In genomic region chr9:7403839-7404238, GRCh38 we compare ENCODE assay signal across 20 cellular contexts.
A peak's percentile ranks its signal among the peaks of the same experiment; 100 is the strongest.
DNase-seq lines count a peak whose midpoint lies in the region; ATAC-seq, FAIRE-seq and TF ChIP-seq lines count a peak whose summit lies in the region.
"Had no signal": no experiment of that assay in that cellular context is flagged by ENCODE, and none has a peak within 500 bp of the region (broad histone marks: within the 10 kb centered on the region; RNA-seq: fewer than 3 reads in every experiment).

No MANE protein-coding gene starts in this region.

- no peaks in the 10 kb centered on the region for H3K79me2 ChIP-seq in Loucy (ENCODE audit: insufficient read depth, low read length)

- peak; percentile 44 for ATAC-seq in left ventricle myocardium superior
- ATAC-seq in activated naive CD4-positive, alpha-beta T cell treated with anti-CD3 and anti-CD28 coated beads, Interleukin-2, amount 50 U/mL, for 72 hours = no peak
- ATAC-seq: HCT116 had no signal

- H3K36me3 ChIP-seq in right atrium auricular region (no peaks in the 10 kb centered on the region), Loucy (ENCODE audit: insufficient read depth, low read length) (no peaks in the 10 kb centered on the region), bronchial epithelial cell (ENCODE audit: control insufficient read depth, insufficient read depth, low read length) (no peaks in the 10 kb centered on the region)

- H3K4me3 ChIP-seq in right atrium auricular region (no peak overlapping the region), Loucy (ENCODE audit: low read length, poor library complexity, severe bottlenecking) (no peak overlapping the region), bronchial epithelial cell (ENCODE audit: low read depth, low read length) (no peak overlapping the region)
- H3K4me3 ChIP-seq: GM23248 had no signal

- no peaks in the 10 kb centered on the region for H3K9me3 Mint-ChIP-seq in activated naive CD4-positive, alpha-beta T cell treated with anti-CD3 and anti-CD28 coated beads, Interleukin-2, amount 50 U/mL, for 72 hours

- H2AFZ ChIP-seq in Loucy (ENCODE audit: low read length) = peak overlapping the region; percentile 62; the same call in 1 of the 2 replicates
- H2AFZ ChIP-seq: GM23248 had no signal

- FAIRE-seq in bronchial epithelial cell (lab: Jason Lieb, UNC) = peak; percentile 23
- FAIRE-seq: G401.6 had no signal

- H3K4me1 ChIP-seq in right atrium auricular region = no peaks in the 10 kb centered on the region
- peaks cover 7% of the 10 kb centered on the region for H3K4me1 ChIP-seq in Loucy (ENCODE audit: insufficient read depth, low read length, poor library complexity, severe bottlenecking)

- no peaks in the 10 kb centered on the region for H4K20me1 ChIP-seq in Loucy (ENCODE audit: insufficient read depth, low read length, poor library complexity, severe bottlenecking)

- no peaks in the 10 kb centered on the region for H3K9me3 ChIP-seq in right atrium auricular region
- no peaks in the 10 kb centered on the region for H3K9me3 ChIP-seq in Loucy (ENCODE audit: insufficient read depth, low read depth, low read length)

- H3K4me2 ChIP-seq in Loucy (ENCODE audit: low read depth, low read length, poor library complexity, severe bottlenecking) = no peak overlapping the region

- H3K27me3 ChIP-seq in right atrium auricular region (no peaks in the 10 kb centered on the region), Loucy (ENCODE audit: insufficient read depth, low read length, poor library complexity, severe bottlenecking) (no peaks in the 10 kb centered on the region), bronchial epithelial cell (ENCODE audit: control insufficient read depth, insufficient read depth, low read length) (no peaks in the 10 kb centered on the region)

- no peaks in the 10 kb centered on the region for H3F3A ChIP-seq in Loucy (ENCODE audit: low read depth)

- no peaks in the 10 kb centered on the region for H3K9me2 ChIP-seq in Loucy (replicated peaks; ENCODE audit: low read depth, low read length)

- H3K27ac ChIP-seq in right atrium auricular region = no peak overlapping the region
- H3K27ac ChIP-seq: GM23248 had no signal

- no peak overlapping the region for H3K27ac Mint-ChIP-seq in activated naive CD4-positive, alpha-beta T cell treated with anti-CD3 and anti-CD28 coated beads, Interleukin-2, amount 50 U/mL, for 72 hours
- H3K27ac Mint-ChIP-seq: CD14-positive monocyte had no signal

- DNase-seq in left ventricle myocardium superior = no peak
- DNase-seq in right atrium auricular region (ENCODE audit: low spot score) = no peak
- no peak for DNase-seq in bronchial epithelial cell (ENCODE audit: low read depth)
- no peak for DNase-seq in activated CD4-positive, CD25-positive, alpha-beta regulatory T cell treated with anti-CD3 and anti-CD28 coated beads, Interleukin-2, amount 50 U/mL, for 72 hours
- no peak for DNase-seq in stimulated activated CD4-positive, alpha-beta T cell treated with anti-CD3 and anti-CD28 coated beads, Interleukin-1b, Interleukin-23, amount 100 ng/mL, for 48 hours
- no peak for DNase-seq in activated naive CD4-positive, alpha-beta T cell treated with anti-CD3 and anti-CD28 coated beads, Interleukin-2, amount 50 U/mL, for 72 hours (ENCODE audit: low spot score in 2 of 2)
- DNase-seq: ACHN, GM23248, KG1, NCI-H1417 treated with DMSO at 0.1 percent for 48 hours, NCI-H2029 treated with DMSO at 0.1 percent for 48 hours, NCI-H2227 treated with DMSO at 0.1 percent for 48 hours, NCI-H524 treated with DMSO at 0.1 percent for 48 hours, OCI-M1, Right ventricle myocardium superior, SW 1271 had no signal

- H3K36me3 Mint-ChIP-seq in activated naive CD4-positive, alpha-beta T cell treated with anti-CD3 and anti-CD28 coated beads, Interleukin-2, amount 50 U/mL, for 72 hours = no peaks in the 10 kb centered on the region
- H3K36me3 Mint-ChIP-seq: CD14-positive monocyte had no signal

- no peak overlapping the region for H3K9ac ChIP-seq in Loucy (ENCODE audit: low read depth, low read length, poor library complexity, severe bottlenecking)
- H3K9ac ChIP-seq: GM23248 had no signal

- intact Hi-C loops in left ventricle myocardium superior (cut with micrococcal nuclease) = no loop called here

- TF ChIP-seq CTCF in right atrium auricular region (IDR thresholded peaks at IDR 0.05) = no peak
- TF ChIP-seq CTCF in Loucy (conservative IDR thresholded peaks at IDR 0.05; ENCODE audit: low read length) = no peak
- no peak for TF ChIP-seq CTCF in bronchial epithelial cell (IDR thresholded peaks at IDR 0.05; ENCODE audit: insufficient read depth, low read length, severe bottlenecking)
